29 cellular contexts compared by ENCODE assay signal in the genomic region with DNA sequence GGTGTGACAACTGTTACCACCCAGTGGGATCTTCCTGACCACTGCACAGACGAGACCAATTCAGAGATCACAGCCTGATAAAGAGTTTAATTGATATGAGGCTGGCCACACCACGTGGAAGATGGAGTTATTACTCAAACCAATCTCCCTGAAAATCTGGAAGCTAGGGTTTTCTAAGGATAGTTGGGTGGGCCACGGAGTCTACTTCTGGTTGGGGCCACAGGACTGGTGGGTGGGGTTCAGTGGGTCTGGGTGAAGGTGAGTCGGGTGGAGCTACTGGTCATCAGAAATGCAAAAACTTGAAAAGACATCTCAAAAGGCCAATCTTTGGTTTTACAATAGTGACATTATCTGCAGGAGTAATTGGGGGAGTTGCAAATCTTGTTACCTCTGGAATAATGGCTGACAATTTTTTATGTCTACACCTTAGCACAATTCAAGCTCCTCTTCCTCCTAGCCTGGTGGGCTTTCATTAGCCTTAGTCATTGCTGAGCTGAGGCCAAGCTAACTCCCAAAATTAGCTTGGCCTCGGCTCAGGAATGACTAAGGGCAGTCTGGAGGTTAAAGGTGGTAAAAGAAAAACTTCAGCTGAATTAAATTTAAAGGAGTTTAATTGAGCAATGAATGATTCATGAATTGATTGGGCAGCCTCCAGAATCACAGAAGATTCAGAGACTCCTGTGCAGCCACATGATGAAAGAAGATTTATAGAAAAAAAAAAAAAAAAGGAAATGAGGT. TPM values are rescaled to one million over a fixed set of nuclear protein-coding genes. Genes with fewer than 3 reads are reported as not detected.
DNase-seq lines count a peak whose midpoint lies in the region; ATAC-seq, FAIRE-seq and TF ChIP-seq lines count a peak whose summit lies in the region.
"Had no signal": no experiment of that assay in that cellular context is flagged by ENCODE, and none has a peak within 500 bp of the region (broad histone marks: within the 10 kb centered on the region; RNA-seq: fewer than 3 reads in every experiment).

No MANE protein-coding gene starts in this region.

- peaks cover 6% of the 10 kb centered on the region for H3K27me3 Mint-ChIP-seq in astrocyte (ENCODE audit: low read depth, unreplicated experiment)

- FAIRE-seq in astrocyte (lab: Jason Lieb, UNC) (no peak), HTR-8/SVneo (lab: Jason Lieb, UNC) (no peak)
- FAIRE-seq: GM12878, kidney, RCC 7860 had no signal

- H2AFZ ChIP-seq in astrocyte (ENCODE audit: low read depth, low read length): peak overlapping the region; percentile 45
- H2AFZ ChIP-seq: GM23338 had no signal

- ATAC-seq in aorta (ENCODE audit: low FRiP score) (peak; percentile 37), HG03457 (IDR thresholded peaks at IDR 0.05; ENCODE audit: unreplicated experiment) (no peak)
- ATAC-seq: activated CD8-positive, alpha-beta T cell treated with anti-CD3 and anti-CD28 coated beads, Interleukin-2, amount 10 ng/mL, durations not matched to agents 7 days and 5 days; GM12878; GM23338; stimulated activated effector memory CD8-positive, alpha-beta T cell treated with anti-CD3 and anti-CD28 coated beads, Interleukin-12 subunit alpha, Interleukin-12 subunit beta, amount 100 ng/mL, for 72 hours had no signal

- no peaks in the 10 kb centered on the region for H4K20me1 ChIP-seq in astrocyte (ENCODE audit: insufficient read depth, low read length)

- TF ChIP-seq CTCF in astrocyte (IDR thresholded peaks at IDR 0.05; ENCODE audit: insufficient read depth, low read depth, low read length) (no peak), fibroblast of pulmonary artery (IDR thresholded peaks at IDR 0.05; ENCODE audit: low read length, missing control alignments) (no peak)

- no peak overlapping the region for H3K9ac ChIP-seq in astrocyte (ENCODE audit: low read length)

- H3K9me3 Mint-ChIP-seq in astrocyte (ENCODE audit: unreplicated experiment): peaks cover 5% of the 10 kb centered on the region
- H3K9me3 Mint-ChIP-seq: stimulated activated effector memory CD8-positive, alpha-beta T cell treated with anti-CD3 and anti-CD28 coated beads, Interleukin-12 subunit alpha, Interleukin-12 subunit beta, amount 100 ng/mL, for 72 hours; T-helper 2 cell treated with Interferon-gamma antibody and Interleukin-4, amounts not matched to agents 5 μg/mL and 100 μg/mL, for 36 hours had no signal

- H3K9me3 ChIP-seq in astrocyte (ENCODE audit: insufficient read depth, low read depth, low read length) (peaks cover 3% of the 10 kb centered on the region), aorta (ENCODE audit: control insufficient read depth, low read length) (no peaks in the 10 kb centered on the region)
- H3K9me3 ChIP-seq: prostate gland, suprapubic skin, vagina had no signal

- H3K4me1 Mint-ChIP-seq in astrocyte (ENCODE audit: low read depth, unreplicated experiment): peaks cover 4% of the 10 kb centered on the region
- H3K4me1 Mint-ChIP-seq: CD8-positive, alpha-beta memory T cell; stimulated activated effector memory CD8-positive, alpha-beta T cell treated with anti-CD3 and anti-CD28 coated beads, Interleukin-12 subunit alpha, Interleukin-12 subunit beta, amount 100 ng/mL, for 72 hours had no signal

- H3K79me2 ChIP-seq in astrocyte (ENCODE audit: insufficient read depth, low read length): no peaks in the 10 kb centered on the region

- H3K4me3 Mint-ChIP-seq in astrocyte (ENCODE audit: unreplicated experiment): no peak overlapping the region
- H3K4me3 Mint-ChIP-seq: activated CD8-positive, alpha-beta T cell treated with anti-CD3 and anti-CD28 coated beads, Interleukin-2, amount 10 ng/mL, durations not matched to agents 7 days and 5 days; CD8-positive, alpha-beta memory T cell; GM23338; stimulated activated effector memory CD8-positive, alpha-beta T cell treated with anti-CD3 and anti-CD28 coated beads, Interleukin-12 subunit alpha, Interleukin-12 subunit beta, amount 100 ng/mL, for 72 hours; T-helper 2 cell treated with Interferon-gamma antibody and Interleukin-4, amounts not matched to agents 5 μg/mL and 100 μg/mL, for 36 hours had no signal

- H3K4me3 ChIP-seq in astrocyte (ENCODE audit: insufficient read depth, low read depth, low read length): no peak overlapping the region
- H3K4me3 ChIP-seq in fibroblast of pulmonary artery (replicated peaks; ENCODE audit: low read depth, low read length): no peak overlapping the region
- H3K4me3 ChIP-seq in aorta (ENCODE audit: low read length in 2 of 2): no peak overlapping the region
- H3K4me3 ChIP-seq: GM12878, GM23338, prostate gland, SK-N-MC, skin epidermis, suprapubic skin, vagina had no signal

- 77 to 80% methylated on average over 5 of the region's 5 CpGs for WGBS in aorta, 2 donors

- H3K36me3 ChIP-seq in astrocyte (ENCODE audit: insufficient read depth, low read length) (no peaks in the 10 kb centered on the region), aorta (ENCODE audit: control insufficient read depth in 1 of 2, insufficient read depth in 2 of 2, low read length in 1 of 2) (no peaks in the 10 kb centered on the region)
- H3K36me3 ChIP-seq: prostate gland, suprapubic skin, vagina had no signal

- peak overlapping the region; percentile 6 for H3K4me2 ChIP-seq in astrocyte (ENCODE audit: low read length)

- peaks cover 2% of the 10 kb centered on the region for H3K27me3 ChIP-seq in astrocyte (ENCODE audit: insufficient read depth, low read length)
- H3K27me3 ChIP-seq in aorta (ENCODE audit: control insufficient read depth in 1 of 2, insufficient read depth in 2 of 2, low read length in 1 of 2): no peaks in the 10 kb centered on the region
- H3K27me3 ChIP-seq: vagina had no signal

- no peak overlapping the region for H3K27ac Mint-ChIP-seq in astrocyte (ENCODE audit: unreplicated experiment)
- H3K27ac Mint-ChIP-seq: activated CD8-positive, alpha-beta T cell treated with anti-CD3 and anti-CD28 coated beads, Interleukin-2, amount 10 ng/mL, durations not matched to agents 7 days and 5 days; CD8-positive, alpha-beta memory T cell; stimulated activated effector memory CD8-positive, alpha-beta T cell treated with anti-CD3 and anti-CD28 coated beads, Interleukin-12 subunit alpha, Interleukin-12 subunit beta, amount 100 ng/mL, for 72 hours; T-helper 2 cell treated with Interferon-gamma antibody and Interleukin-4, amounts not matched to agents 5 μg/mL and 100 μg/mL, for 36 hours had no signal

- peaks cover 5% of the 10 kb centered on the region for H3K4me1 ChIP-seq in astrocyte (ENCODE audit: insufficient read depth, low read length)
- H3K4me1 ChIP-seq in aorta (ENCODE audit: control insufficient read depth in 1 of 2, insufficient read depth in 2 of 2, low read length in 2 of 2): no peaks in the 10 kb centered on the region
- H3K4me1 ChIP-seq: prostate gland, suprapubic skin, vagina had no signal

- no peak overlapping the region for H3K27ac ChIP-seq in astrocyte (ENCODE audit: low read depth, low read length)
- no peak overlapping the region for H3K27ac ChIP-seq in aorta (ENCODE audit: low read depth in 1 of 2, low read length in 2 of 2)
- H3K27ac ChIP-seq: HL-60, prostate gland, SK-N-MC, skin epidermis, suprapubic skin, vagina had no signal

- intact Hi-C loops in aorta (cut with DNase I): no loop called here

- DNase-seq in HS-5 (ENCODE audit: low read depth): peak; percentile 54
- peak; percentile 57 for DNase-seq in astrocyte (ENCODE audit: low read depth)
- peak; percentile 46 for DNase-seq in fibroblast of pulmonary artery (ENCODE audit: low read depth)
- no peak for DNase-seq in aorta
- DNase-seq in HTR-8/SVneo (ENCODE audit: insufficient read length, low spot score): no peak
- DNase-seq in activated naive CD4-positive, alpha-beta T cell (lab: John Stamatoyannopoulos, UW): no peak
- DNase-seq: activated CD8-positive, alpha-beta T cell treated with anti-CD3 and anti-CD28 coated beads, Interleukin-2, amount 10 ng/mL, durations not matched to agents 7 days and 5 days; AML-193; amniotic stem cell; CD8-positive, alpha-beta memory T cell; central memory CD4-positive, alpha-beta T cell; DMS153; kidney; NCI-H1694; NCI-H2171; NCI-H524 treated with DMSO at 0.1 percent for 48 hours; stimulated activated CD4-positive, alpha-beta T cell treated with anti-CD3 and anti-CD28 coated beads, Interleukin-2, amount 100 ng/mL, for 24 hours had no signal

- H3K36me3 Mint-ChIP-seq in astrocyte (ENCODE audit: low read depth, unreplicated experiment): no peaks in the 10 kb centered on the region
- H3K36me3 Mint-ChIP-seq: CD8-positive, alpha-beta memory T cell; stimulated activated effector memory CD8-positive, alpha-beta T cell treated with anti-CD3 and anti-CD28 coated beads, Interleukin-12 subunit alpha, Interleukin-12 subunit beta, amount 100 ng/mL, for 72 hours had no signal

RNA-seq across cellular contexts. Expression of gene C11orf96, which starts 13.1 kb away (rescaled TPM):
- total RNA-seq in astrocyte (1.8 and 3.1 TPM in 2 replicates), aorta (1,000 to 10,000 TPM in 1 of 2 donors, 100 to 1,000 TPM in 1; 629 to 1,628 TPM)
- polyA plus RNA-seq in aorta: 100 to 1,000 TPM in 1 of 2 donors, 10 to 100 TPM in 1; 67.7 to 759 TPM
- polyA plus RNA-seq: CD8-positive, alpha-beta memory T cell had no signal

Comparison
In these comparisons a context has a peak if more than half of its experiments do, and no peak if none do; other contexts are left out.
1. DNase-seq: peak in HS-5 (single experiment), astrocyte (single experiment) and fibroblast of pulmonary artery (single experiment); none in aorta (0 of 2), HTR-8/SVneo (single experiment) and activated naive CD4-positive, alpha-beta T cell (0 of 4).
2. RNA of gene C11orf96, which starts 13.1 kb away (total RNA-seq): 629 to 1,628 TPM in aorta; 1.8 to 3.1 TPM in astrocyte; every median in the first group is over 100 times any median in the second.